Comparison of ENCODE assay signal across 1 cellular context in the genomic region with DNA sequence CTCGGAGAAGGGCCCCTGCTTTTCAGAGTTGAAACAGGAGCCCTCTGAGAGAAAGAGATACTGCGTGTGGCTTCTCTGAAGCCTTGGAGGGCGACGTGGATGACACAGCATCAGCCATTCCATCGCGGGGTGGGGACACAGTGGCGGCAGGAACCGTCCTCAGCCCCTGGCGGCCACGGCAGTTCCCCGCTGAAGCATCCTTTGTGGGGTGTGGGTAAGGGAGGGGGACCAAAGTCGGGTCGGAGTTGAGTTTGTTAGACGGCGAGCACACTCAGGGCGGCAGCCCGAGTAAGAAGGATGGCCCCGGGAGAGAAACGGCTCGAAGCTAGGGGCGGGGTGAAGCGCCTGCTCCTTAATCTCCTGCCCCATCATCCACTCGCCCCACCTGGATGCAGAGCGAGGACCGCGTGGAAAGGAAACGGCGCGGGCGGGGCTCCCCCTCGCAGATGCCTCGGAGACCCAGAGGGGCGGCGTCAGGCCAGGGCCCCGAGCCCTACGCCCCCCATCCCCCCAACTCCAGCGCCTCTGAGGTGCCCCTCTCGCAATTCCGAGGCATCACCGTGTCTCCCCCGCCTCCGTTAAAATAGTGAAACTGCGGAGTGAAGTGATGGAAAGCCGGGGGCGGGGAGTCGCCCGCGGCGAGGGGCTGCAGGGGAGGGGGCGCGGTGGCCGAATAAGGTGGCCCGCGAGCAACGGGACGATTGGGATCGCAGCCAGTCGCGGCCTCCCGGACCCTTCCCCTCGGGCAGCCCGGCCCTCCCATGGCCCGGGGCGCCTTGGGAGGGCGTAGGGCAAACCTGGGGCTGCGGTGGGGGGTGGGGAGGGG.
A peak's percentile ranks its signal among the peaks of the same experiment; 100 is the strongest.
TF ChIP-seq lines count a peak whose summit lies in the region.

No MANE protein-coding gene starts in this region.

TF ChIP-seq in HepG2, 621 proteins besides CTCF, POLR2A, EP300 and RAD21 (continued from another document and continues in another):
- TF ChIP-seq MBD4 (IDR thresholded peaks at IDR 0.05; ENCODE audit: borderline replicate concordance, low read length) (no peak), KAT8 (CRISPR knock-in tag; IDR thresholded peaks at IDR 0.05) (no peak), HDAC2 (CRISPR knock-in tag; IDR thresholded peaks at IDR 0.05) (peak; percentile 42; the same call in 1 of the 2 replicates), JDP2 (CRISPR knock-in tag; IDR thresholded peaks at IDR 0.05; ENCODE audit: borderline replicate concordance) (no peak), PHB2 (IDR thresholded peaks at IDR 0.05; ENCODE audit: partially characterized antibody) (no peak), PRPF4 (IDR thresholded peaks at IDR 0.05; ENCODE audit: low read depth, low read length, poor library complexity, severe bottlenecking) (no peak), ZFP41 (CRISPR knock-in tag; IDR thresholded peaks at IDR 0.05; ENCODE audit: borderline replicate concordance) (no peak), ZFX (CRISPR knock-in tag; IDR thresholded peaks at IDR 0.05; ENCODE audit: low read depth) (peak; percentile 13), ZNF563 (CRISPR knock-in tag; IDR thresholded peaks at IDR 0.05) (no peak; the same call in 1 of the 2 replicates), ZNF7 (CRISPR knock-in tag; IDR thresholded peaks at IDR 0.05) (no peak), ZNF768 (CRISPR knock-in tag; IDR thresholded peaks at IDR 0.05) (no peak; the same call in 1 of the 2 replicates), ZNF557 (CRISPR knock-in tag; IDR thresholded peaks at IDR 0.05) (no peak), EHMT2 (IDR thresholded peaks at IDR 0.05; ENCODE audit: borderline replicate concordance, low read depth, low read length) (no peak), MATR3 (CRISPR knock-in tag; IDR thresholded peaks at IDR 0.05) (no peak), ZSCAN20 (CRISPR knock-in tag; IDR thresholded peaks at IDR 0.05; ENCODE audit: borderline replicate concordance) (peak; percentile 56; the same call in 1 of the 2 replicates), JUN (CRISPR knock-in tag; IDR thresholded peaks at IDR 0.05) (no peak), ZNF652 (CRISPR knock-in tag; IDR thresholded peaks at IDR 0.05; ENCODE audit: borderline replicate concordance, low read depth) (no peak), ZNF775 (CRISPR knock-in tag; IDR thresholded peaks at IDR 0.05; ENCODE audit: borderline replicate concordance) (no peak), DNMT1 (CRISPR knock-in tag; IDR thresholded peaks at IDR 0.05) (no peak), ZNF12 (CRISPR knock-in tag; IDR thresholded peaks at IDR 0.05) (no peak)
- TF ChIP-seq, protein P1, sequence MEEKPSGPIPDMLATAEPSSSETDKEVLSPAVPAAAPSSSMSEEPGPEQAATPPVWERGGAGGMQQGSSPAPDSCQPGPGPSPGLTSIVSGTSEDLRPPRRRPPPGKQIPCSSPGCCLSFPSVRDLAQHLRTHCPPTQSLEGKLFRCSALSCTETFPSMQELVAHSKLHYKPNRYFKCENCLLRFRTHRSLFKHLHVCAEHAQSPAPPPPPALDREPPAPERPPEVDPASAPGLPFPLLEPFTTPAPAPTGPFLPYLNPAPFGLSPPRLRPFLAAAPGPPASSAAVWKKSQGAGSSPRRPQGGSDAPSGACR (CRISPR knock-in tag; IDR thresholded peaks at IDR 0.05) = no peak
- TF ChIP-seq, protein P2, sequence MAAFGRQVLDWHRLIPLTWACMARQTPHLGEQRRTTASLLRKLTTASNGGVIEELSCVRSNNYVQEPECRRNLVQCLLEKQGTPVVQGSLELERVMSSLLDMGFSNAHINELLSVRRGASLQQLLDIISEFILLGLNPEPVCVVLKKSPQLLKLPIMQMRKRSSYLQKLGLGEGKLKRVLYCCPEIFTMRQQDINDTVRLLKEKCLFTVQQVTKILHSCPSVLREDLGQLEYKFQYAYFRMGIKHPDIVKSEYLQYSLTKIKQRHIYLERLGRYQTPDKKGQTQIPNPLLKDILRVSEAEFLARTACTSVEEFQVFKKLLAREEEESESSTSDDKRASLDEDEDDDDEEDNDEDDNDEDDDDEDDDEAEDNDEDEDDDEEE (CRISPR knock-in tag; IDR thresholded peaks at IDR 0.05) = no peak; the same call in 1 of the 2 replicates
- TF ChIP-seq, protein P3, sequence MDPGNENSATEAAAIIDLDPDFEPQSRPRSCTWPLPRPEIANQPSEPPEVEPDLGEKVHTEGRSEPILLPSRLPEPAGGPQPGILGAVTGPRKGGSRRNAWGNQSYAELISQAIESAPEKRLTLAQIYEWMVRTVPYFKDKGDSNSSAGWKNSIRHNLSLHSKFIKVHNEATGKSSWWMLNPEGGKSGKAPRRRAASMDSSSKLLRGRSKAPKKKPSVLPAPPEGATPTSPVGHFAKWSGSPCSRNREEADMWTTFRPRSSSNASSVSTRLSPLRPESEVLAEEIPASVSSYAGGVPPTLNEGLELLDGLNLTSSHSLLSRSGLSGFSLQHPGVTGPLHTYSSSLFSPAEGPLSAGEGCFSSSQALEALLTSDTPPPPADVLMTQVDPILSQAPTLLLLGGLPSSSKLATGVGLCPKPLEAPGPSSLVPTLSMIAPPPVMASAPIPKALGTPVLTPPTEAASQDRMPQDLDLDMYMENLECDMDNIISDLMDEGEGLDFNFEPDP (CRISPR knock-in tag; conservative IDR thresholded peaks at IDR 0.05) = 0 out of 2 replicates have a peak, but pooled peaks have one; percentile 87
- TF ChIP-seq, protein P4, sequence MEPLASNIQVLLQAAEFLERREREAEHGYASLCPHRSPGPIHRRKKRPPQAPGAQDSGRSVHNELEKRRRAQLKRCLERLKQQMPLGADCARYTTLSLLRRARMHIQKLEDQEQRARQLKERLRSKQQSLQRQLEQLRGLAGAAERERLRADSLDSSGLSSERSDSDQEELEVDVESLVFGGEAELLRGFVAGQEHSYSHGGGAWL (CRISPR knock-in tag; IDR thresholded peaks at IDR 0.05) = no peak
- TF ChIP-seq, protein P5, sequence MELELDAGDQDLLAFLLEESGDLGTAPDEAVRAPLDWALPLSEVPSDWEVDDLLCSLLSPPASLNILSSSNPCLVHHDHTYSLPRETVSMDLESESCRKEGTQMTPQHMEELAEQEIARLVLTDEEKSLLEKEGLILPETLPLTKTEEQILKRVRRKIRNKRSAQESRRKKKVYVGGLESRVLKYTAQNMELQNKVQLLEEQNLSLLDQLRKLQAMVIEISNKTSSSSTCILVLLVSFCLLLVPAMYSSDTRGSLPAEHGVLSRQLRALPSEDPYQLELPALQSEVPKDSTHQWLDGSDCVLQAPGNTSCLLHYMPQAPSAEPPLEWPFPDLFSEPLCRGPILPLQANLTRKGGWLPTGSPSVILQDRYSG (CRISPR knock-in tag; IDR thresholded peaks at IDR 0.05) = no peak
- TF ChIP-seq, protein P6, sequence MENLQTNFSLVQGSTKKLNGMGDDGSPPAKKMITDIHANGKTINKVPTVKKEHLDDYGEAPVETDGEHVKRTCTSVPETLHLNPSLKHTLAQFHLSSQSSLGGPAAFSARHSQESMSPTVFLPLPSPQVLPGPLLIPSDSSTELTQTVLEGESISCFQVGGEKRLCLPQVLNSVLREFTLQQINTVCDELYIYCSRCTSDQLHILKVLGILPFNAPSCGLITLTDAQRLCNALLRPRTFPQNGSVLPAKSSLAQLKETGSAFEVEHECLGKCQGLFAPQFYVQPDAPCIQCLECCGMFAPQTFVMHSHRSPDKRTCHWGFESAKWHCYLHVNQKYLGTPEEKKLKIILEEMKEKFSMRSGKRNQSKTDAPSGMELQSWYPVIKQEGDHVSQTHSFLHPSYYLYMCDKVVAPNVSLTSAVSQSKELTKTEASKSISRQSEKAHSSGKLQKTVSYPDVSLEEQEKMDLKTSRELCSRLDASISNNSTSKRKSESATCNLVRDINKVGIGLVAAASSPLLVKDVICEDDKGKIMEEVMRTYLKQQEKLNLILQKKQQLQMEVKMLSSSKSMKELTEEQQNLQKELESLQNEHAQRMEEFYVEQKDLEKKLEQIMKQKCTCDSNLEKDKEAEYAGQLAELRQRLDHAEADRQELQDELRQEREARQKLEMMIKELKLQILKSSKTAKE (CRISPR knock-in tag; IDR thresholded peaks at IDR 0.05; ENCODE audit: borderline replicate concordance) = no peak
- TF ChIP-seq, protein P7, sequence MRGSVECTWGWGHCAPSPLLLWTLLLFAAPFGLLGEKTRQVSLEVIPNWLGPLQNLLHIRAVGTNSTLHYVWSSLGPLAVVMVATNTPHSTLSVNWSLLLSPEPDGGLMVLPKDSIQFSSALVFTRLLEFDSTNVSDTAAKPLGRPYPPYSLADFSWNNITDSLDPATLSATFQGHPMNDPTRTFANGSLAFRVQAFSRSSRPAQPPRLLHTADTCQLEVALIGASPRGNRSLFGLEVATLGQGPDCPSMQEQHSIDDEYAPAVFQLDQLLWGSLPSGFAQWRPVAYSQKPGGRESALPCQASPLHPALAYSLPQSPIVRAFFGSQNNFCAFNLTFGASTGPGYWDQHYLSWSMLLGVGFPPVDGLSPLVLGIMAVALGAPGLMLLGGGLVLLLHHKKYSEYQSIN (CRISPR knock-in tag; IDR thresholded peaks at IDR 0.05; ENCODE audit: borderline replicate concordance) = no peak
- TF ChIP-seq, protein P8, sequence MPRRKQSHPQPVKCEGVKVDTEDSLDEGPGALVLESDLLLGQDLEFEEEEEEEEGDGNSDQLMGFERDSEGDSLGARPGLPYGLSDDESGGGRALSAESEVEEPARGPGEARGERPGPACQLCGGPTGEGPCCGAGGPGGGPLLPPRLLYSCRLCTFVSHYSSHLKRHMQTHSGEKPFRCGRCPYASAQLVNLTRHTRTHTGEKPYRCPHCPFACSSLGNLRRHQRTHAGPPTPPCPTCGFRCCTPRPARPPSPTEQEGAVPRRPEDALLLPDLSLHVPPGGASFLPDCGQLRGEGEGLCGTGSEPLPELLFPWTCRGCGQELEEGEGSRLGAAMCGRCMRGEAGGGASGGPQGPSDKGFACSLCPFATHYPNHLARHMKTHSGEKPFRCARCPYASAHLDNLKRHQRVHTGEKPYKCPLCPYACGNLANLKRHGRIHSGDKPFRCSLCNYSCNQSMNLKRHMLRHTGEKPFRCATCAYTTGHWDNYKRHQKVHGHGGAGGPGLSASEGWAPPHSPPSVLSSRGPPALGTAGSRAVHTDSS (CRISPR knock-in tag; conservative IDR thresholded peaks at IDR 0.05) = no peak
- TF ChIP-seq, protein P9, sequence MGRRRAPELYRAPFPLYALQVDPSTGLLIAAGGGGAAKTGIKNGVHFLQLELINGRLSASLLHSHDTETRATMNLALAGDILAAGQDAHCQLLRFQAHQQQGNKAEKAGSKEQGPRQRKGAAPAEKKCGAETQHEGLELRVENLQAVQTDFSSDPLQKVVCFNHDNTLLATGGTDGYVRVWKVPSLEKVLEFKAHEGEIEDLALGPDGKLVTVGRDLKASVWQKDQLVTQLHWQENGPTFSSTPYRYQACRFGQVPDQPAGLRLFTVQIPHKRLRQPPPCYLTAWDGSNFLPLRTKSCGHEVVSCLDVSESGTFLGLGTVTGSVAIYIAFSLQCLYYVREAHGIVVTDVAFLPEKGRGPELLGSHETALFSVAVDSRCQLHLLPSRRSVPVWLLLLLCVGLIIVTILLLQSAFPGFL (CRISPR knock-in tag; IDR thresholded peaks at IDR 0.05) = no peak
- TF ChIP-seq, protein P10, sequence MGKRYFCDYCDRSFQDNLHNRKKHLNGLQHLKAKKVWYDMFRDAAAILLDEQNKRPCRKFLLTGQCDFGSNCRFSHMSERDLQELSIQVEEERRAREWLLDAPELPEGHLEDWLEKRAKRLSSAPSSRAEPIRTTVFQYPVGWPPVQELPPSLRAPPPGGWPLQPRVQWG (CRISPR knock-in tag; IDR thresholded peaks at IDR 0.05; ENCODE audit: borderline replicate concordance, low read depth) = no peak
- TF ChIP-seq, protein P11, sequence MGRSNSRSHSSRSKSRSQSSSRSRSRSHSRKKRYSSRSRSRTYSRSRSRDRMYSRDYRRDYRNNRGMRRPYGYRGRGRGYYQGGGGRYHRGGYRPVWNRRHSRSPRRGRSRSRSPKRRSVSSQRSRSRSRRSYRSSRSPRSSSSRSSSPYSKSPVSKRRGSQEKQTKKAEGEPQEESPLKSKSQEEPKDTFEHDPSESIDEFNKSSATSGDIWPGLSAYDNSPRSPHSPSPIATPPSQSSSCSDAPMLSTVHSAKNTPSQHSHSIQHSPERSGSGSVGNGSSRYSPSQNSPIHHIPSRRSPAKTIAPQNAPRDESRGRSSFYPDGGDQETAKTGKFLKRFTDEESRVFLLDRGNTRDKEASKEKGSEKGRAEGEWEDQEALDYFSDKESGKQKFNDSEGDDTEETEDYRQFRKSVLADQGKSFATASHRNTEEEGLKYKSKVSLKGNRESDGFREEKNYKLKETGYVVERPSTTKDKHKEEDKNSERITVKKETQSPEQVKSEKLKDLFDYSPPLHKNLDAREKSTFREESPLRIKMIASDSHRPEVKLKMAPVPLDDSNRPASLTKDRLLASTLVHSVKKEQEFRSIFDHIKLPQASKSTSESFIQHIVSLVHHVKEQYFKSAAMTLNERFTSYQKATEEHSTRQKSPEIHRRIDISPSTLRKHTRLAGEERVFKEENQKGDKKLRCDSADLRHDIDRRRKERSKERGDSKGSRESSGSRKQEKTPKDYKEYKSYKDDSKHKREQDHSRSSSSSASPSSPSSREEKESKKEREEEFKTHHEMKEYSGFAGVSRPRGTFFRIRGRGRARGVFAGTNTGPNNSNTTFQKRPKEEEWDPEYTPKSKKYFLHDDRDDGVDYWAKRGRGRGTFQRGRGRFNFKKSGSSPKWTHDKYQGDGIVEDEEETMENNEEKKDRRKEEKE (IDR thresholded peaks at IDR 0.05) = no peak
- TF ChIP-seq, protein P12, sequence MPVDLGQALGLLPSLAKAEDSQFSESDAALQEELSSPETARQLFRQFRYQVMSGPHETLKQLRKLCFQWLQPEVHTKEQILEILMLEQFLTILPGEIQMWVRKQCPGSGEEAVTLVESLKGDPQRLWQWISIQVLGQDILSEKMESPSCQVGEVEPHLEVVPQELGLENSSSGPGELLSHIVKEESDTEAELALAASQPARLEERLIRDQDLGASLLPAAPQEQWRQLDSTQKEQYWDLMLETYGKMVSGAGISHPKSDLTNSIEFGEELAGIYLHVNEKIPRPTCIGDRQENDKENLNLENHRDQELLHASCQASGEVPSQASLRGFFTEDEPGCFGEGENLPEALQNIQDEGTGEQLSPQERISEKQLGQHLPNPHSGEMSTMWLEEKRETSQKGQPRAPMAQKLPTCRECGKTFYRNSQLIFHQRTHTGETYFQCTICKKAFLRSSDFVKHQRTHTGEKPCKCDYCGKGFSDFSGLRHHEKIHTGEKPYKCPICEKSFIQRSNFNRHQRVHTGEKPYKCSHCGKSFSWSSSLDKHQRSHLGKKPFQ (CRISPR knock-in tag; IDR thresholded peaks at IDR 0.05; ENCODE audit: insufficient replicate concordance) = no peak
- TF ChIP-seq, protein P13, sequence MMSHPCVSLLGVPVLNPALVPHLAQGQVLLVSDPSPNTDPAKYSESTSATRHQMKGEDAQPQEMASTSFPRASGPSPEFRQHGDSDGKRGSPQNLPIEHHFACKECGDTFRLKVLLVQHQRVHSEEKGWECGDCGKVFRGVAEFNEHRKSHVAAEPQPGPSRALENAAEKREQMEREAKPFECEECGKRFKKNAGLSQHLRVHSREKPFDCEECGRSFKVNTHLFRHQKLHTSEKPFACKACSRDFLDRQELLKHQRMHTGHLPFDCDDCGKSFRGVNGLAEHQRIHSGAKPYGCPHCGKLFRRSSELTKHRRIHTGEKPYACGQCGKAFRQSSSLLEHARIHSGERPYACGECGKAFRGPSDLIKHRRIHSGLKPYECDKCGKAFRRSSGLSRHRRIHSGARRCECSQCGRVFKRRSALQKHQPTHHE (CRISPR knock-in tag; IDR thresholded peaks at IDR 0.05; ENCODE audit: borderline replicate concordance) = no peak; the same call in 1 of the 2 replicates
